In the genomic region with DNA sequence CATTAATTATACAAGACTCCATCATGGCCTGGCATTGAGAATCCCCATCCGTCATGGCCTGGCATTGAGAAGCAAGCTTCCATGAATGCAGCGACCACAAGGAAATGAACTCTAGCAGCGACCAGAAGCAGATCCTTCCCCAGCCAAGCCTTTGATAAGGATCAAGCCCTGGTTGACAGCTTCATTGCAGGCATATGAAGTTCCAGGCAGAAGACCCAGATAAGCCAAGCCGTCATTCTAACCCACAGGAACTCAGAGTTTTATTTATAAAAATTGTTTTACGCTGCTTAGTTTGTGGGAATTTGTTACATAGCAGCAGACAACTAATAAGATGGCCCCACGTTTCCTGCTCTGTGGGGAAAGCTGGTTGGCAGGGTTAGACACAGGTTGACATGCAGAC, we compare ENCODE assay signal across 32 cellular contexts.
"Had no signal": no experiment of that assay in that cellular context is flagged by ENCODE, and none has a peak within 500 bp of the region (broad histone marks: within the 10 kb centered on the region; RNA-seq: fewer than 3 reads in every experiment).

No MANE protein-coding gene starts in this region.

- H3K4me3 ChIP-seq: adrenal gland, body of pancreas, breast epithelium had no signal

- H3K4me1 ChIP-seq: adrenal gland, body of pancreas, breast epithelium had no signal

- H3K27ac ChIP-seq: adrenal gland, body of pancreas, brain microvascular endothelial cell, breast epithelium, VCaP had no signal

- ATAC-seq: activated CD8-positive, alpha-beta T cell treated with anti-CD3 and anti-CD28 coated beads for 36 hours; activated naive CD4-positive, alpha-beta T cell treated with anti-CD3 and anti-CD28 coated beads, Interleukin-2, amount 50 U/mL, for 72 hours; activated T-cell treated with anti-CD3 and anti-CD28 coated beads, Interleukin-2, amount 50 U/mL, for 4 hours; activated T-cell treated with anti-CD3 and anti-CD28 coated beads, Interleukin-2, amount 50 U/mL, for 72 hours; activated T-helper 17 cell treated with anti-CD3 and anti-CD28 coated beads, Interleukin-2, amount 50 U/mL, for 72 hours; body of pancreas had no signal

- FAIRE-seq: astrocyte, TTC549 had no signal

- H3K27me3 ChIP-seq: adrenal gland, body of pancreas, brain microvascular endothelial cell, breast epithelium had no signal

- H3K36me3 ChIP-seq: adrenal gland, brain microvascular endothelial cell, breast epithelium had no signal

- DNase-seq: activated B cell treated with CpG ODN at 0.5 μM for 24 hours; activated CD4-positive, alpha-beta memory T cell treated with anti-CD3 and anti-CD28 coated beads for 36 hours; activated CD4-positive, alpha-beta T cell treated with anti-CD3 and anti-CD28 coated beads for 4 hours; activated CD4-positive, alpha-beta T cell treated with anti-CD3 and anti-CD28 coated beads, Interleukin-2, amount 10 ng/mL, durations not matched to agents 24 days and 14 days; activated CD4-positive, alpha-beta T cell treated with anti-CD3 and anti-CD28 coated beads, Interleukin-2, amount 50 U/mL, for 1 hour; activated CD4-positive, alpha-beta T cell treated with anti-CD3 and anti-CD28 coated beads, Interleukin-2, amount 50 U/mL, for 4 hours; activated CD4-positive, CD25-positive, alpha-beta regulatory T cell treated with anti-CD3 and anti-CD28 coated beads, Interleukin-2, amount 50 U/mL, for 72 hours; activated CD8-positive, alpha-beta memory T cell treated with anti-CD3 and anti-CD28 coated beads, Interleukin-2, amount 50 U/mL, for 4 hours; activated CD8-positive, alpha-beta T cell treated with anti-CD3 and anti-CD28 coated beads for 36 hours; activated effector memory CD4-positive, alpha-beta T cell treated with anti-CD3 and anti-CD28 coated beads, Interleukin-2, amount 50 U/mL, for 16 hours; activated gamma-delta T cell treated with Interleukin-2 at 50 U/mL for 16 hours; activated naive CD4-positive, alpha-beta T cell; activated naive CD4-positive, alpha-beta T cell treated with anti-CD3 and anti-CD28 coated beads for 36 hours; activated naive CD4-positive, alpha-beta T cell treated with anti-CD3 and anti-CD28 coated beads, Interleukin-2, amount 50 U/mL, for 16 hours; activated naive CD8-positive, alpha-beta T cell treated with anti-CD3 and anti-CD28 coated beads for 36 hours; activated T-cell treated with anti-CD3 and anti-CD28 coated beads for 4 hours; activated T-cell treated with anti-CD3 and anti-CD28 coated beads, Interleukin-2, amount 50 U/mL, for 1 hour; activated T-cell treated with anti-CD3 and anti-CD28 coated beads, Interleukin-2, amount 50 U/mL, for 4 hours; activated T-cell treated with anti-CD3 and anti-CD28 coated beads, Interleukin-2, amount 50 U/mL, for 72 hours; adrenal gland; aorta; body of pancreas; brain microvascular endothelial cell; central memory CD4-positive, alpha-beta T cell; T-helper 2 cell; T-helper 9 cell had no signal

- H3K9me3 ChIP-seq: adrenal gland, body of pancreas, breast epithelium had no signal
